ENCODE assay signal across 8 cellular contexts in genomic region chr1:231419738-231420298, GRCh38. TPM values are rescaled to one million over a fixed set of nuclear protein-coding genes. Genes with fewer than 3 reads are reported as not detected.
DNase-seq lines count a peak whose midpoint lies in the region; ATAC-seq and TF ChIP-seq lines count a peak whose summit lies in the region.

No MANE protein-coding gene starts in this region.

- H3K4me3 ChIP-seq in BE2C (ENCODE audit: low read depth, low read length) (peak overlapping the region; percentile 94), cardiac fibroblast (replicated peaks in 1 of 2; ENCODE audit: low read depth in 2 of 2, low read length in 2 of 2) (peak overlapping the region; percentile 80 to 87)

- no peaks in the 10 kb centered on the region for H3K27me3 ChIP-seq in BE2C

- ATAC-seq in naive thymus-derived CD8-positive, alpha-beta T cell: no peak
- ATAC-seq in HG03460 (IDR thresholded peaks at IDR 0.05; ENCODE audit: unreplicated experiment): no peak

- H3K9me3 ChIP-seq in BE2C: no peaks in the 10 kb centered on the region

- peaks cover 2% of the 10 kb centered on the region; the same call in 1 of the 2 replicates for H3K4me1 ChIP-seq in BE2C

- DNase-seq in BE2C (no peak), LHCN-M2 (ENCODE audit: low read depth) (peak; percentile 23), cardiac fibroblast (ENCODE audit: low read depth in 2 of 2) (no peak), superior temporal gyrus (ENCODE audit: extremely low spot score) (no peak), NCI-H2081 treated with DMSO at 0.1 percent for 48 hours (lab: John Stamatoyannopoulos, UW) (no peak)
- no peak for DNase-seq in naive thymus-derived CD8-positive, alpha-beta T cell
- no peak for DNase-seq in stimulated activated CD8-positive, alpha-beta memory T cell treated with anti-CD3 and anti-CD28 coated beads, Interleukin-4, amount 100 ng/mL, for 48 hours

- H3K9me3 Mint-ChIP-seq in naive thymus-derived CD8-positive, alpha-beta T cell: no peaks in the 10 kb centered on the region

- peak overlapping the region in 9 of 10 donors; percentile 64 to 96 (median 92) for H3K27ac Mint-ChIP-seq in naive thymus-derived CD8-positive, alpha-beta T cell

- no peak for TF ChIP-seq CTCF in BE2C (IDR thresholded peaks at IDR 0.05; ENCODE audit: low read depth, low read length)
- TF ChIP-seq CTCF in cardiac fibroblast (IDR thresholded peaks at IDR 0.05; ENCODE audit: low read depth, low read length): no peak

- H3K4me1 Mint-ChIP-seq in naive thymus-derived CD8-positive, alpha-beta T cell: peaks cover 36 to 62% (median 60%) of the 10 kb centered on the region in 4 donors

- peak overlapping the region; percentile 80 to 97 (median 95) for H3K4me3 Mint-ChIP-seq in naive thymus-derived CD8-positive, alpha-beta T cell

- no peaks in the 10 kb centered on the region for H3K36me3 ChIP-seq in BE2C

- H3K27me3 Mint-ChIP-seq in naive thymus-derived CD8-positive, alpha-beta T cell: no peaks in the 10 kb centered on the region

- POLR2A ChIA-PET in naive thymus-derived CD8-positive, alpha-beta T cell (lab: Charles Lee): interaction anchor here (0.6 to 3.0 kb wide), 3 partner anchors 16 to 109 kb away, joined by 3 to 37 read pairs (median 23); partner anchors contain the start of genes EXOC8, SPRTN and TSNAX

- H3K36me3 Mint-ChIP-seq in naive thymus-derived CD8-positive, alpha-beta T cell: peaks cover 0 to 28% (median 0%) of the 10 kb centered on the region in 3 donors

RNA-seq across cellular contexts. Expression of gene EGLN1, which starts 2.3 kb away (rescaled TPM):
- polyA plus RNA-seq in BE2C (2012; ENCODE audit: insufficient read depth, insufficient read length, low read depth): 15.3 TPM
- 37.4 and 43.3 TPM in 2 replicates for total RNA-seq in LHCN-M2 (2014; rRNA removed)
- polyA plus RNA-seq in LHCN-M2 (2012): 20.5 TPM
- 10 to 100 TPM; 32.1 to 32.7 TPM for total RNA-seq in naive thymus-derived CD8-positive, alpha-beta T cell
- 10 to 100 TPM; 17.8 to 27.3 (median 22.8) TPM for polyA plus RNA-seq in naive thymus-derived CD8-positive, alpha-beta T cell
